Comparison of ENCODE assay signal across 1 cellular context in the genomic region with DNA sequence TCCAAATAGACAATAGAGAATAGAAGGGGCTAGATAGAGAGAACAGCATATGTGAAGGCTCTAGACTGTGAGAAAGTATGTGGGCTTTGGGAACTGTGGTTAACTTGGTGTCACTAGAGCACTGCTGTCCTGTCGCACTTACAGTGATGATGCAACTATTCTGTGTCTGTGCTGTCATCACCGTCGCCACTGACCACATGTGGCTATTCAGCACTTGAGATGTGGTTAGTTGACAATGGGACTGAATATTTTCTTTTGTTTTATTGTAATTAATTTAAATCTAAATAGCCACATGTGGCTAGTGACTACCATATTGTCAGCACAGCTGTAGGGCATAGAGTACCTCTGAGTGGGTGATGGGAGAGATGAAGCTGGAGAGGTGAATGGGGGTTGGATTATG.
TF ChIP-seq lines count a peak whose summit lies in the region.

No MANE protein-coding gene starts in this region.

TF ChIP-seq in WTC11, 78 proteins besides CTCF, POLR2A, EP300 and RAD21 (continued from another document):
- TF ChIP-seq, protein P1, sequence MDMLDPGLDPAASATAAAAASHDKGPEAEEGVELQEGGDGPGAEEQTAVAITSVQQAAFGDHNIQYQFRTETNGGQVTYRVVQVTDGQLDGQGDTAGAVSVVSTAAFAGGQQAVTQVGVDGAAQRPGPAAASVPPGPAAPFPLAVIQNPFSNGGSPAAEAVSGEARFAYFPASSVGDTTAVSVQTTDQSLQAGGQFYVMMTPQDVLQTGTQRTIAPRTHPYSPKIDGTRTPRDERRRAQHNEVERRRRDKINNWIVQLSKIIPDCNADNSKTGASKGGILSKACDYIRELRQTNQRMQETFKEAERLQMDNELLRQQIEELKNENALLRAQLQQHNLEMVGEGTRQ (CRISPR knock-in tag; IDR thresholded peaks at IDR 0.05), result no peak
